ENCODE assay signal across 1 cellular context in genomic region chr17:75779987-75780889, GRCh38.
TF ChIP-seq lines count a peak whose summit lies in the region.

No MANE protein-coding gene starts in this region.

TF ChIP-seq in HepG2, 621 proteins besides CTCF, POLR2A, EP300 and RAD21 (continued from another document):
- TF ChIP-seq KIAA2018 (CRISPR knock-in tag; IDR thresholded peaks at IDR 0.05; ENCODE audit: borderline replicate concordance) (no peak), ZNF18 (CRISPR knock-in tag; IDR thresholded peaks at IDR 0.05; ENCODE audit: insufficient replicate concordance) (no peak), CREB1 (IDR thresholded peaks at IDR 0.05) (no peak), CREB1 (CRISPR knock-in tag; IDR thresholded peaks at IDR 0.05) (peak; percentile 74), PRMT3 (CRISPR knock-in tag; IDR thresholded peaks at IDR 0.05; ENCODE audit: borderline replicate concordance, low read depth) (no peak), CHD4 (IDR thresholded peaks at IDR 0.05; ENCODE audit: borderline replicate concordance, low read length) (0 out of 2 replicates have a peak, but pooled peaks have one; percentile 2), TBP (CRISPR knock-in tag; IDR thresholded peaks at IDR 0.05) (no peak), TRIM24 (CRISPR knock-in tag; IDR thresholded peaks at IDR 0.05) (no peak), DPF2 (CRISPR knock-in tag; IDR thresholded peaks at IDR 0.05; ENCODE audit: borderline replicate concordance, low read depth) (no peak), MAX (IDR thresholded peaks at IDR 0.05) (no peak), GATAD1 (CRISPR knock-in tag; IDR thresholded peaks at IDR 0.05) (peak; percentile 24), FOSL1 (CRISPR knock-in tag; IDR thresholded peaks at IDR 0.05; ENCODE audit: borderline replicate concordance) (no peak), HOXA5 (CRISPR knock-in tag; IDR thresholded peaks at IDR 0.05) (no peak), HMG20A (CRISPR knock-in tag; IDR thresholded peaks at IDR 0.05; ENCODE audit: borderline replicate concordance) (peak; percentile 2; the same call in 1 of the 2 replicates), ZNF558 (CRISPR knock-in tag; IDR thresholded peaks at IDR 0.05; ENCODE audit: borderline replicate concordance) (no peak), ZBTB10 (CRISPR knock-in tag; IDR thresholded peaks at IDR 0.05; ENCODE audit: borderline replicate concordance) (no peak), ZNF441 (CRISPR knock-in tag; IDR thresholded peaks at IDR 0.05; ENCODE audit: borderline replicate concordance) (no peak)
TF ChIP-seq in HepG2: peak in this region for 19.
